Comparison of ENCODE assay signal across 23 cellular contexts in genomic region chr6:110090876-110091275, GRCh38.
DNase-seq lines count a peak whose midpoint lies in the region; ATAC-seq and TF ChIP-seq lines count a peak whose summit lies in the region.
"Had no signal": no experiment of that assay in that cellular context is flagged by ENCODE, and none has a peak within 500 bp of the region (broad histone marks: within the 10 kb centered on the region; RNA-seq: fewer than 3 reads in every experiment).

No MANE protein-coding gene starts in this region.

- H3K27ac Mint-ChIP-seq in endothelial cell (ENCODE audit: unreplicated experiment) (peak overlapping the region; percentile 20), T-helper 17 cell (no peak overlapping the region)
- H3K27ac Mint-ChIP-seq: B cell; CD14-positive monocyte; CD4-positive, alpha-beta memory T cell; CD4-positive, CD25-positive, alpha-beta regulatory T cell; CD8-positive, alpha-beta memory T cell had no signal

- TF ChIP-seq POLR2A in esophagus muscularis mucosa (IDR thresholded peaks at IDR 0.05; ENCODE audit: low read depth): no peak

- H3K36me3 Mint-ChIP-seq in endothelial cell (ENCODE audit: low read depth, unreplicated experiment) (peaks cover 7% of the 10 kb centered on the region), T-helper 17 cell (ENCODE audit: low read depth) (no peaks in the 10 kb centered on the region)
- H3K36me3 Mint-ChIP-seq: CD4-positive, alpha-beta memory T cell; CD8-positive, alpha-beta memory T cell had no signal

- H3K4me3 ChIP-seq in BLaER1: no peak overlapping the region
- H3K4me3 ChIP-seq in trophoblast cell (ENCODE audit: low read depth, low read length): no peak overlapping the region
- H3K4me3 ChIP-seq in esophagus muscularis mucosa: no peak overlapping the region
- H3K4me3 ChIP-seq: A549 had no signal

- H3K4me2 ChIP-seq in BLaER1 (no peak overlapping the region), trophoblast cell (ENCODE audit: low read length) (no peak overlapping the region)
- H3K4me2 ChIP-seq: A549 had no signal

- peaks cover 1% of the 10 kb centered on the region for H3K27me3 Mint-ChIP-seq in endothelial cell (ENCODE audit: unreplicated experiment)
- no peaks in the 10 kb centered on the region for H3K27me3 Mint-ChIP-seq in T-helper 17 cell
- H3K27me3 Mint-ChIP-seq: B cell had no signal

- H3K9me3 Mint-ChIP-seq in endothelial cell (ENCODE audit: unreplicated experiment): no peaks in the 10 kb centered on the region
- H3K9me3 Mint-ChIP-seq: CD4-positive, CD25-positive, alpha-beta regulatory T cell; CD8-positive, alpha-beta memory T cell had no signal

- ATAC-seq in T-helper 17 cell: no peak
- ATAC-seq: A549 had no signal

- H2AFZ ChIP-seq in trophoblast cell (ENCODE audit: insufficient read depth, low read length, poor library complexity): no peak overlapping the region

- H3K27ac ChIP-seq in BLaER1 (peak overlapping the region; percentile 21; the same call in 1 of the 2 replicates), trophoblast cell (ENCODE audit: low read depth, low read length) (no peak overlapping the region), esophagus muscularis mucosa (replicated peaks in 1 of 4) (no peak overlapping the region)
- H3K27ac ChIP-seq: 22Rv1, A549 had no signal

- intact Hi-C loops in esophagus muscularis mucosa (cut with DNase I): no loop called here

- no peak overlapping the region for H3K18ac ChIP-seq in trophoblast cell (ENCODE audit: low read length)

- H3K79me1 ChIP-seq in trophoblast cell (ENCODE audit: low read length): no peaks in the 10 kb centered on the region

- peaks cover 45% of the 10 kb centered on the region for H3K4me1 ChIP-seq in BLaER1
- no peaks in the 10 kb centered on the region for H3K4me1 ChIP-seq in trophoblast cell (ENCODE audit: control insufficient read depth in 1 of 2, insufficient read depth in 2 of 2, low read length in 2 of 2)
- no peaks in the 10 kb centered on the region for H3K4me1 ChIP-seq in esophagus muscularis mucosa
- H3K4me1 ChIP-seq: A549 had no signal

- H3K79me2 ChIP-seq in trophoblast cell (ENCODE audit: control insufficient read depth, insufficient read depth, low read length, poor library complexity): no peaks in the 10 kb centered on the region

- no peaks in the 10 kb centered on the region for H3K27me3 ChIP-seq in BLaER1
- H3K27me3 ChIP-seq in trophoblast cell (ENCODE audit: insufficient read depth, low read length): no peaks in the 10 kb centered on the region
- H3K27me3 ChIP-seq in esophagus muscularis mucosa: no peaks in the 10 kb centered on the region

- TF ChIP-seq CTCF in endothelial cell (IDR thresholded peaks at IDR 0.05; ENCODE audit: unreplicated experiment) (no peak), esophagus muscularis mucosa (IDR thresholded peaks at IDR 0.05) (no peak)

- H3K4ac ChIP-seq in trophoblast cell (ENCODE audit: low read depth, low read length): no peak overlapping the region

- peaks cover 12% of the 10 kb centered on the region; the same call in 1 of the 2 replicates for H3K9me3 ChIP-seq in BLaER1
- H3K9me3 ChIP-seq in trophoblast cell (ENCODE audit: insufficient read depth, low read depth, low read length): no peaks in the 10 kb centered on the region
- H3K9me3 ChIP-seq in esophagus muscularis mucosa: no peaks in the 10 kb centered on the region
- H3K9me3 ChIP-seq in T-helper 17 cell (ENCODE audit: control insufficient read depth, low read length, poor library complexity, severe bottlenecking): no peaks in the 10 kb centered on the region
- H3K9me3 ChIP-seq: A549 had no signal

- peaks cover 42% of the 10 kb centered on the region for H3K4me1 Mint-ChIP-seq in endothelial cell (ENCODE audit: unreplicated experiment)
- H3K4me1 Mint-ChIP-seq in T-helper 17 cell: no peaks in the 10 kb centered on the region
- H3K4me1 Mint-ChIP-seq: CD4-positive, alpha-beta memory T cell; CD4-positive, CD25-positive, alpha-beta regulatory T cell; CD8-positive, alpha-beta memory T cell had no signal

- no peak overlapping the region for H4K8ac ChIP-seq in trophoblast cell (ENCODE audit: low read depth, low read length)

- peak overlapping the region; percentile 86 for H3K23ac ChIP-seq in trophoblast cell (ENCODE audit: low read length)

- H4K20me1 ChIP-seq in BLaER1: no peaks in the 10 kb centered on the region

- H3K36me3 ChIP-seq in BLaER1 (no peaks in the 10 kb centered on the region), trophoblast cell (ENCODE audit: control insufficient read depth in 1 of 2, insufficient read depth in 2 of 2, low read length in 2 of 2) (peaks cover 0 to 11% of the 10 kb centered on the region in 2 experiments), esophagus muscularis mucosa (no peaks in the 10 kb centered on the region)

- H4K91ac ChIP-seq in trophoblast cell (ENCODE audit: low read depth, low read length): no peak overlapping the region

- no peak overlapping the region for H2AK5ac ChIP-seq in trophoblast cell (ENCODE audit: low read length)

- H2BK5ac ChIP-seq in trophoblast cell (ENCODE audit: low read depth, low read length, poor library complexity): no peak overlapping the region

- no peak overlapping the region for H2BK120ac ChIP-seq in trophoblast cell (ENCODE audit: insufficient read depth, low read length, poor library complexity)

- H3K4me3 Mint-ChIP-seq in endothelial cell (ENCODE audit: unreplicated experiment) (no peak overlapping the region), T-helper 17 cell (no peak overlapping the region)
- H3K4me3 Mint-ChIP-seq: B cell; CD14-positive monocyte; CD4-positive, alpha-beta memory T cell; CD4-positive, CD25-positive, alpha-beta regulatory T cell; CD8-positive, alpha-beta memory T cell had no signal

- no peak for TF ChIP-seq EP300 in esophagus muscularis mucosa (IDR thresholded peaks at IDR 0.05)

- H2BK12ac ChIP-seq in trophoblast cell (ENCODE audit: low read length): no peak overlapping the region

- H4K12ac ChIP-seq in trophoblast cell (ENCODE audit: low read depth, low read length): no peak overlapping the region

- H3K9ac ChIP-seq in BLaER1 (no peak overlapping the region), trophoblast cell (ENCODE audit: low read length) (no peak overlapping the region)

- no peak overlapping the region for H3K14ac ChIP-seq in trophoblast cell (ENCODE audit: low read length)

- DNase-seq in endothelial cell (ENCODE audit: low spot score) (no peak), trophoblast cell (no peak), GF-D8 (lab: John Stamatoyannopoulos, UW) (no peak), esophagus muscularis mucosa (ENCODE audit: extremely low spot score) (no peak), T-helper 17 cell (no peak)
- DNase-seq: AML-193; C1 segment of cervical spinal cord; CD4-positive, alpha-beta memory T cell; CD4-positive, CD25-positive, alpha-beta regulatory T cell; CD8-positive, alpha-beta memory T cell; COR-L47; DMS 273 treated with DMSO at 0.1 percent for 48 hours; DMS153; DMS53; DMS79; DND-41; EL; GDM1 had no signal
